Comparison of ENCODE assay signal across 11 cellular contexts in genomic region chr2:128379021-128380005, GRCh38.
DNase-seq lines count a peak whose midpoint lies in the region; ATAC-seq and TF ChIP-seq lines count a peak whose summit lies in the region.
"Had no signal": no experiment of that assay in that cellular context is flagged by ENCODE, and none has a peak within 500 bp of the region (broad histone marks: within the 10 kb centered on the region; RNA-seq: fewer than 3 reads in every experiment).

No MANE protein-coding gene starts in this region.

- peak overlapping the region; percentile 47 for H2AFZ ChIP-seq in fibroblast of lung (ENCODE audit: low read length)
- H2AFZ ChIP-seq in neural progenitor cell (replicated peaks): no peak overlapping the region

- no peaks in the 10 kb centered on the region for H3K79me2 ChIP-seq in fibroblast of lung (ENCODE audit: control insufficient read depth, insufficient read depth, low read length)
- no peaks in the 10 kb centered on the region for H3K79me2 ChIP-seq in neural progenitor cell (ENCODE audit: low read depth)

- H3K36me3 ChIP-seq in fibroblast of lung (ENCODE audit: control insufficient read depth, insufficient read depth, low read length) (no peaks in the 10 kb centered on the region), neural progenitor cell (no peaks in the 10 kb centered on the region)

- peaks cover 5% of the 10 kb centered on the region for H3K27me3 Mint-ChIP-seq in neural progenitor cell (ENCODE audit: insufficient read depth, low read depth)
- H3K27me3 Mint-ChIP-seq in stimulated activated naive B cell treated with anti-CD40 and anti-IgM and Interleukin-4, amounts not matched to agents 10 μg/mL and 1 μg/mL and 100 μg/mL, for 72 hours: no peaks in the 10 kb centered on the region

- H3K27me3 ChIP-seq in fibroblast of lung (ENCODE audit: control insufficient read depth, insufficient read depth, low read length) (no peaks in the 10 kb centered on the region), neural progenitor cell (no peaks in the 10 kb centered on the region)

- no peak overlapping the region for H3K27ac ChIP-seq in fibroblast of lung (ENCODE audit: insufficient read depth, low read length)
- H3K27ac ChIP-seq in neural progenitor cell: peak overlapping the region; percentile 64

- peaks cover 13% of the 10 kb centered on the region for H3F3A ChIP-seq in neural progenitor cell (ENCODE audit: low read depth)

- no peaks in the 10 kb centered on the region for H4K20me1 ChIP-seq in fibroblast of lung (ENCODE audit: control insufficient read depth, extremely low read depth, insufficient read depth, low read length)
- no peaks in the 10 kb centered on the region for H4K20me1 ChIP-seq in neural progenitor cell (ENCODE audit: low read depth)

- peak overlapping the region; percentile 90 for H3K27ac Mint-ChIP-seq in neural progenitor cell
- no peak overlapping the region for H3K27ac Mint-ChIP-seq in stimulated activated naive B cell treated with anti-CD40 and anti-IgM and Interleukin-4, amounts not matched to agents 10 μg/mL and 1 μg/mL and 100 μg/mL, for 72 hours

- no peak overlapping the region for H3K4me3 Mint-ChIP-seq in neural progenitor cell
- H3K4me3 Mint-ChIP-seq in stimulated activated naive B cell treated with anti-CD40 and anti-IgM and Interleukin-4, amounts not matched to agents 10 μg/mL and 1 μg/mL and 100 μg/mL, for 72 hours: no peak overlapping the region

- H3K9me3 Mint-ChIP-seq in neural progenitor cell: no peaks in the 10 kb centered on the region
- H3K9me3 Mint-ChIP-seq in stimulated activated naive B cell treated with anti-CD40 and anti-IgM and Interleukin-4, amounts not matched to agents 10 μg/mL and 1 μg/mL and 100 μg/mL, for 72 hours: no peaks in the 10 kb centered on the region

- peaks cover 15% of the 10 kb centered on the region for H3K4me1 ChIP-seq in fibroblast of lung (ENCODE audit: control insufficient read depth, extremely low read depth, insufficient read depth, low read length)
- H3K4me1 ChIP-seq in neural progenitor cell: peaks cover 42% of the 10 kb centered on the region

- peaks cover 48% of the 10 kb centered on the region for H3K4me1 Mint-ChIP-seq in neural progenitor cell
- no peaks in the 10 kb centered on the region for H3K4me1 Mint-ChIP-seq in stimulated activated naive B cell treated with anti-CD40 and anti-IgM and Interleukin-4, amounts not matched to agents 10 μg/mL and 1 μg/mL and 100 μg/mL, for 72 hours

- H3K9ac ChIP-seq in fibroblast of lung (ENCODE audit: insufficient read depth, low read length): peak overlapping the region; percentile 13
- no peak overlapping the region for H3K9ac ChIP-seq in neural progenitor cell

- H3K4me2 ChIP-seq in fibroblast of lung (ENCODE audit: extremely low read depth, insufficient read depth, low read length) (peak overlapping the region; percentile 7), neural progenitor cell (peak overlapping the region; percentile 28)

- DNase-seq in AG09319 (ENCODE audit: extremely low read depth, low read depth): peak; percentile 79
- peak; percentile 13 for DNase-seq in NCI-H82 treated with DMSO at 0.1 percent for 48 hours (lab: John Stamatoyannopoulos, UW; ENCODE audit: unreplicated experiment)
- DNase-seq in fibroblast of lung (ENCODE audit: low read depth in 2 of 2): peak; percentile 61 to 87
- peak; percentile 91 for DNase-seq in neural progenitor cell (ENCODE audit: low spot score)
- DNase-seq in activated gamma-delta T cell (lab: John Stamatoyannopoulos, UW): no peak
- no peak for DNase-seq in stimulated activated naive B cell treated with anti-CD40 and anti-IgM and Interleukin-4, amounts not matched to agents 10 μg/mL and 1 μg/mL and 100 μg/mL, for 72 hours
- DNase-seq in germinal center (ENCODE audit: low spot score): no peak
- DNase-seq: activated CD8-positive, alpha-beta memory T cell treated with anti-CD3 and anti-CD28 coated beads, Interleukin-2, amount 50 U/mL, for 4 hours; MV-4-11; stimulated activated CD8-positive, alpha-beta memory T cell treated with anti-CD3 and anti-CD28 coated beads, Interleukin-4, amount 100 ng/mL, for 48 hours had no signal

- TF ChIP-seq CTCF in AG09319 (IDR thresholded peaks at IDR 0.05; ENCODE audit: low read depth, low read length) (no peak), fibroblast of lung (conservative IDR thresholded peaks at IDR 0.05 in 1 of 2, IDR thresholded peaks at IDR 0.05 in 1 of 2; ENCODE audit: low read depth in 1 of 2, low read length in 2 of 2) (no peak), neural progenitor cell (IDR thresholded peaks at IDR 0.05) (no peak)

- H3K9me3 ChIP-seq in fibroblast of lung (ENCODE audit: control insufficient read depth, insufficient read depth, low read depth, low read length): no peaks in the 10 kb centered on the region
- H3K9me3 ChIP-seq in neural progenitor cell (ENCODE audit: low read depth): no peaks in the 10 kb centered on the region

- ATAC-seq in GM18870 (IDR thresholded peaks at IDR 0.05; ENCODE audit: unreplicated experiment): no peak
- ATAC-seq in stimulated activated naive B cell treated with anti-CD40 and anti-IgM and Interleukin-4, amounts not matched to agents 10 μg/mL and 1 μg/mL and 100 μg/mL, for 72 hours (replicated peaks): no peak

- H3K4me3 ChIP-seq in fibroblast of lung (replicated peaks in 1 of 4; ENCODE audit: control extremely low read depth in 1 of 4, insufficient read depth in 1 of 4, low read depth in 3 of 4, low read length in 4 of 4) (no peak overlapping the region), neural progenitor cell (no peak overlapping the region)

- no peaks in the 10 kb centered on the region for H3K36me3 Mint-ChIP-seq in neural progenitor cell
- H3K36me3 Mint-ChIP-seq in stimulated activated naive B cell treated with anti-CD40 and anti-IgM and Interleukin-4, amounts not matched to agents 10 μg/mL and 1 μg/mL and 100 μg/mL, for 72 hours: no peaks in the 10 kb centered on the region

Comparison
In these comparisons a context has a peak if more than half of its experiments do, and no peak if none do; other contexts are left out.
1. DNase-seq: peak in AG09319 (single experiment), NCI-H82 treated with DMSO at 0.1 percent for 48 hours (single experiment), fibroblast of lung (2 of 2) and neural progenitor cell (single experiment); none in activated gamma-delta T cell (single experiment), stimulated activated naive B cell treated with anti-CD40 and anti-IgM and Interleukin-4, amounts not matched to agents 10 μg/mL and 1 μg/mL and 100 μg/mL, for 72 hours (single experiment) and germinal center (single experiment).